ENCODE assay signal across 12 cellular contexts in genomic region chr1:58982259-58982998, GRCh38.
A peak's percentile ranks its signal among the peaks of the same experiment; 100 is the strongest.
DNase-seq lines count a peak whose midpoint lies in the region; ATAC-seq and TF ChIP-seq lines count a peak whose summit lies in the region.
"Had no signal": no experiment of that assay in that cellular context is flagged by ENCODE, and none has a peak within 500 bp of the region (broad histone marks: within the 10 kb centered on the region; RNA-seq: fewer than 3 reads in every experiment).

No MANE protein-coding gene starts in this region.

- intact Hi-C loops in Caco-2 (cut with micrococcal nuclease; ENCODE audit: unreplicated experiment), result no loop called here

- TF ChIP-seq CTCF in Caco-2 (IDR thresholded peaks at IDR 0.05; ENCODE audit: insufficient read depth in 1 of 2, low read depth in 1 of 2, low read length in 1 of 2, severe bottlenecking in 1 of 2, unreplicated experiment in 1 of 2), result no peak
- TF ChIP-seq CTCF in nephron progenitor cell (IDR thresholded peaks at IDR 0.05), result no peak

- H3K9me3 Mint-ChIP-seq in Caco-2 (ENCODE audit: unreplicated experiment), result no peaks in the 10 kb centered on the region
- H3K9me3 Mint-ChIP-seq in nephron progenitor cell, result no peaks in the 10 kb centered on the region
- no peaks in the 10 kb centered on the region for H3K9me3 Mint-ChIP-seq in effector memory CD8-positive, alpha-beta T cell
- H3K9me3 Mint-ChIP-seq: IgD-negative memory B cell had no signal

- H3K36me3 ChIP-seq in Caco-2 (ENCODE audit: control insufficient read depth, insufficient read depth, low read length), result no peaks in the 10 kb centered on the region
- H3K36me3 ChIP-seq: sigmoid colon had no signal

- no peaks in the 10 kb centered on the region for H3K27me3 Mint-ChIP-seq in Caco-2 (ENCODE audit: insufficient read depth, unreplicated experiment)
- peaks cover 3% of the 10 kb centered on the region for H3K27me3 Mint-ChIP-seq in nephron progenitor cell (ENCODE audit: low read depth, poor library complexity)
- no peaks in the 10 kb centered on the region for H3K27me3 Mint-ChIP-seq in effector memory CD8-positive, alpha-beta T cell
- H3K27me3 Mint-ChIP-seq: IgD-negative memory B cell had no signal

- ATAC-seq in esophagus mucosa (peak; percentile 42), GM18867 (IDR thresholded peaks at IDR 0.05; ENCODE audit: unreplicated experiment) (no peak)
- ATAC-seq in effector memory CD8-positive, alpha-beta T cell (replicated peaks), result no peak
- ATAC-seq: activated CD8-positive, alpha-beta T cell treated with anti-CD3 and anti-CD28 coated beads, Interleukin-2, amount 10 ng/mL, durations not matched to agents 7 days and 5 days had no signal

- H3K27me3 ChIP-seq in Caco-2 (replicated peaks; ENCODE audit: control insufficient read depth, insufficient read depth, low read length), result no peaks in the 10 kb centered on the region
- H3K27me3 ChIP-seq: sigmoid colon had no signal

- CTCF ChIA-PET in Caco-2 (lab: Charles Lee), result no interaction called here

- H3K4me3 Mint-ChIP-seq in Caco-2 (ENCODE audit: unreplicated experiment), result no peak overlapping the region
- peak overlapping the region; percentile 10 for H3K4me3 Mint-ChIP-seq in nephron progenitor cell
- H3K4me3 Mint-ChIP-seq in effector memory CD8-positive, alpha-beta T cell, result no peak overlapping the region
- H3K4me3 Mint-ChIP-seq: activated CD8-positive, alpha-beta T cell treated with anti-CD3 and anti-CD28 coated beads, Interleukin-2, amount 10 ng/mL, durations not matched to agents 7 days and 5 days; IgD-negative memory B cell had no signal

- peaks cover 4% of the 10 kb centered on the region for H3K4me1 Mint-ChIP-seq in Caco-2 (ENCODE audit: low read depth, unreplicated experiment)
- peaks cover 34% of the 10 kb centered on the region for H3K4me1 Mint-ChIP-seq in nephron progenitor cell
- H3K4me1 Mint-ChIP-seq in effector memory CD8-positive, alpha-beta T cell (ENCODE audit: low read depth in 2 of 2), result peaks cover 15 to 26% of the 10 kb centered on the region in 2 donors

- no peaks in the 10 kb centered on the region for H3K4me1 ChIP-seq in Caco-2

- peak overlapping the region; percentile 57 for H3K27ac Mint-ChIP-seq in Caco-2 (ENCODE audit: unreplicated experiment)
- peak overlapping the region; percentile 24 for H3K27ac Mint-ChIP-seq in nephron progenitor cell
- H3K27ac Mint-ChIP-seq in effector memory CD8-positive, alpha-beta T cell, result no peak overlapping the region
- H3K27ac Mint-ChIP-seq: activated CD8-positive, alpha-beta T cell treated with anti-CD3 and anti-CD28 coated beads, Interleukin-2, amount 10 ng/mL, durations not matched to agents 7 days and 5 days; IgD-negative memory B cell had no signal

- H3K4me3 ChIP-seq in Caco-2 (ENCODE audit: low read depth, low read length), result no peak overlapping the region
- H3K4me3 ChIP-seq: sigmoid colon had no signal

- H3K9me3 ChIP-seq in Caco-2, result no peaks in the 10 kb centered on the region
- H3K9me3 ChIP-seq: sigmoid colon had no signal

- DNase-seq in Caco-2 (no peak), NCI-H774 (lab: John Stamatoyannopoulos, UW) (peak; percentile 57), nephron progenitor cell (no peak), NCI-H1694 (lab: John Stamatoyannopoulos, UW) (no peak), SIG-M5 (lab: John Stamatoyannopoulos, UW) (no peak)
- no peak for DNase-seq in effector memory CD8-positive, alpha-beta T cell
- DNase-seq: activated CD8-positive, alpha-beta T cell treated with anti-CD3 and anti-CD28 coated beads, Interleukin-2, amount 10 ng/mL, durations not matched to agents 7 days and 5 days; NCI-H226; sigmoid colon had no signal

- POLR2A ChIA-PET in Caco-2 (lab: Charles Lee), result no interaction called here

- BruUV-seq in Caco-2 (replicated peaks; lab: Mats Ljungman, UMichigan), result no TSS peak

- no peaks in the 10 kb centered on the region for H3K36me3 Mint-ChIP-seq in Caco-2 (ENCODE audit: insufficient read depth, unreplicated experiment)
- H3K36me3 Mint-ChIP-seq in nephron progenitor cell (ENCODE audit: low read depth), result no peaks in the 10 kb centered on the region
- H3K36me3 Mint-ChIP-seq in effector memory CD8-positive, alpha-beta T cell (ENCODE audit: insufficient read depth), result peaks cover 4% of the 10 kb centered on the region
- H3K36me3 Mint-ChIP-seq: IgD-negative memory B cell had no signal

Comparison
In these comparisons a context has a peak if more than half of its experiments do, and no peak if none do; other contexts are left out.
1. H3K27ac Mint-ChIP-seq: peak in Caco-2 (single experiment) and nephron progenitor cell (single experiment); none in effector memory CD8-positive, alpha-beta T cell (0 of 2).